Comparison of ENCODE assay signal across 15 cellular contexts in the genomic region with DNA sequence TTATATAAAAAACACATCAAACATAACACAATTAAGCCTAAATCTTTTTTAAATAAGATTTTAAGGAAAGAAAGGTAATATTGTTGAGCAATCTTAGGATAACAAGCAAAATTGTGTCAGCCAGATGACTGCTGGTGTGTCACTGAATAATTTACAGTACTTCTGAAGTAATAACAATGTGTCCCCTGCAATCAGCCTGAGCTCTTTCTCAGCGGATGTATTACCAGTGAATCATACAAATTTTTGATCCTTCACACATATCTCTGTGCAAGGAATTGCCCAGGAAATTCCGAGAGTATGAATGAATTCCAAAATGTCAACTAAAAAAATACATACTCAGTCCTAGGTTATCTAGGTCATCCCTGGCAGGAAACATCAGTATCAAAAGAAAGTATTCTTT.
A peak's percentile ranks its signal among the peaks of the same experiment; 100 is the strongest.
DNase-seq lines count a peak whose midpoint lies in the region; ATAC-seq, FAIRE-seq and TF ChIP-seq lines count a peak whose summit lies in the region.
"Had no signal": no experiment of that assay in that cellular context is flagged by ENCODE, and none has a peak within 500 bp of the region (broad histone marks: within the 10 kb centered on the region; RNA-seq: fewer than 3 reads in every experiment).

No MANE protein-coding gene starts in this region.

- no peak for ATAC-seq in naive thymus-derived CD4-positive, alpha-beta T cell
- ATAC-seq in GM18861 (IDR thresholded peaks at IDR 0.05; ENCODE audit: unreplicated experiment), result no peak
- ATAC-seq in GM21447 (IDR thresholded peaks at IDR 0.05; ENCODE audit: unreplicated experiment), result no peak
- ATAC-seq: stimulated activated naive CD8-positive, alpha-beta T cell treated with anti-CD3 and anti-CD28 coated beads, Interleukin-15, amount 100 ng/mL, for 72 hours had no signal

- H3K9me3 ChIP-seq in mammary epithelial cell (replicated peaks; ENCODE audit: insufficient read depth, low read length), result no peaks in the 10 kb centered on the region
- H3K9me3 ChIP-seq in naive thymus-derived CD4-positive, alpha-beta T cell (ENCODE audit: control insufficient read depth in 2 of 3, low read length in 3 of 3), result no peaks in the 10 kb centered on the region

- H3K27ac ChIP-seq in mammary epithelial cell (ENCODE audit: insufficient read depth, low read depth, low read length), result no peak overlapping the region
- H3K27ac ChIP-seq in naive thymus-derived CD4-positive, alpha-beta T cell (ENCODE audit: low read depth, low read length), result no peak overlapping the region
- H3K27ac ChIP-seq: neural progenitor cell had no signal

- no peaks in the 10 kb centered on the region for H3K79me2 ChIP-seq in mammary epithelial cell (ENCODE audit: insufficient read depth, low read length)

- H3K27me3 Mint-ChIP-seq in naive thymus-derived CD4-positive, alpha-beta T cell, result peaks cover 0 to 5% (median 3%) of the 10 kb centered on the region in 5 donors
- H3K27me3 Mint-ChIP-seq: CD4-positive, CD25-positive, alpha-beta regulatory T cell; stimulated activated naive CD8-positive, alpha-beta T cell treated with anti-CD3 and anti-CD28 coated beads, Interleukin-15, amount 100 ng/mL, for 72 hours had no signal

- no peaks in the 10 kb centered on the region for H3K36me3 Mint-ChIP-seq in naive thymus-derived CD4-positive, alpha-beta T cell
- H3K36me3 Mint-ChIP-seq: activated naive CD8-positive, alpha-beta T cell; CD4-positive, CD25-positive, alpha-beta regulatory T cell had no signal

- H3K27me3 ChIP-seq in mammary epithelial cell (ENCODE audit: insufficient read depth, low read length), result no peaks in the 10 kb centered on the region
- no peaks in the 10 kb centered on the region for H3K27me3 ChIP-seq in naive thymus-derived CD4-positive, alpha-beta T cell (ENCODE audit: control insufficient read depth in 2 of 2, insufficient read depth in 2 of 2, low read length in 2 of 2)
- H3K27me3 ChIP-seq: neural progenitor cell had no signal

- no peak overlapping the region for H2AFZ ChIP-seq in mammary epithelial cell (ENCODE audit: low read depth, low read length)
- H2AFZ ChIP-seq: neural progenitor cell had no signal

- no peak overlapping the region for H3K9ac ChIP-seq in mammary epithelial cell (ENCODE audit: insufficient read depth, low read length)
- H3K9ac ChIP-seq: neural progenitor cell had no signal

- H3K4me1 ChIP-seq in mammary epithelial cell (ENCODE audit: insufficient read depth, low read length), result no peaks in the 10 kb centered on the region
- no peaks in the 10 kb centered on the region for H3K4me1 ChIP-seq in naive thymus-derived CD4-positive, alpha-beta T cell (ENCODE audit: control insufficient read depth in 2 of 2, insufficient read depth in 2 of 2, low read length in 2 of 2)
- H3K4me1 ChIP-seq: neural progenitor cell had no signal

- in situ Hi-C loops in mammary epithelial cell (cut with MboI; ENCODE audit: low sequenced_read_pairs in 2 of 2), result no loop called here

- H3K9me3 Mint-ChIP-seq in naive thymus-derived CD4-positive, alpha-beta T cell, result no peaks in the 10 kb centered on the region
- H3K9me3 Mint-ChIP-seq: CD4-positive, CD25-positive, alpha-beta regulatory T cell; endodermal cell; stimulated activated naive CD8-positive, alpha-beta T cell treated with anti-CD3 and anti-CD28 coated beads, Interleukin-15, amount 100 ng/mL, for 72 hours had no signal

- DNase-seq in AG08395 (ENCODE audit: low spot score) (peak; percentile 80), HTR-8/SVneo (ENCODE audit: insufficient read length, low spot score) (peak; percentile 83), mammary epithelial cell (peak; percentile 75), kidney tubule cell (ENCODE audit: low spot score) (peak; percentile 94), cerebellum (ENCODE audit: low spot score) (no peak)
- DNase-seq in naive thymus-derived CD4-positive, alpha-beta T cell, result no peak
- DNase-seq: CD4-positive, CD25-positive, alpha-beta regulatory T cell; endodermal cell; H7; NCI-H69; stimulated activated naive CD8-positive, alpha-beta T cell treated with anti-CD3 and anti-CD28 coated beads, Interleukin-15, amount 100 ng/mL, for 72 hours had no signal

- POLR2A ChIA-PET in naive thymus-derived CD4-positive, alpha-beta T cell (lab: Charles Lee), result no interaction called here

- H3K4me2 ChIP-seq in mammary epithelial cell (ENCODE audit: insufficient read depth, low read depth, low read length), result no peak overlapping the region
- H3K4me2 ChIP-seq: neural progenitor cell had no signal

- H3K4me3 ChIP-seq in mammary epithelial cell (replicated peaks in 1 of 3; ENCODE audit: insufficient read depth in 1 of 3, low read depth in 2 of 3, low read length in 3 of 3), result no peak overlapping the region
- H3K4me3 ChIP-seq in naive thymus-derived CD4-positive, alpha-beta T cell (ENCODE audit: low read length), result no peak overlapping the region
- H3K4me3 ChIP-seq: neural progenitor cell had no signal

- H4K20me1 ChIP-seq in mammary epithelial cell (ENCODE audit: insufficient read depth, low read length), result no peaks in the 10 kb centered on the region

- 44% methylated on average over 2 of the region's 2 CpGs for WGBS in mammary epithelial cell (ENCODE audit: low coverage, missing lambda C conversion rate)

- BruUV-seq in mammary epithelial cell (replicated peaks; lab: Mats Ljungman, UMichigan), result no TSS peak

- H3K4me3 Mint-ChIP-seq in naive thymus-derived CD4-positive, alpha-beta T cell, result no peak overlapping the region
- H3K4me3 Mint-ChIP-seq: activated naive CD8-positive, alpha-beta T cell; CD4-positive, CD25-positive, alpha-beta regulatory T cell; endodermal cell; neural progenitor cell; stimulated activated naive CD8-positive, alpha-beta T cell treated with anti-CD3 and anti-CD28 coated beads, Interleukin-15, amount 100 ng/mL, for 72 hours had no signal

- CTCF ChIA-PET in mammary epithelial cell (lab: Charles Lee; ENCODE audit: low non-redundant PET), result no interaction called here
- CTCF ChIA-PET in naive thymus-derived CD4-positive, alpha-beta T cell (lab: Charles Lee), result no interaction called here

- no peak overlapping the region for H3K27ac Mint-ChIP-seq in naive thymus-derived CD4-positive, alpha-beta T cell
- H3K27ac Mint-ChIP-seq: activated naive CD8-positive, alpha-beta T cell; CD4-positive, CD25-positive, alpha-beta regulatory T cell; endodermal cell; neural progenitor cell; stimulated activated naive CD8-positive, alpha-beta T cell treated with anti-CD3 and anti-CD28 coated beads, Interleukin-15, amount 100 ng/mL, for 72 hours had no signal

- no peaks in the 10 kb centered on the region for H3K36me3 ChIP-seq in mammary epithelial cell (ENCODE audit: insufficient read depth, low read length)
- no peaks in the 10 kb centered on the region for H3K36me3 ChIP-seq in naive thymus-derived CD4-positive, alpha-beta T cell (ENCODE audit: control insufficient read depth in 2 of 3, insufficient read depth in 3 of 3, low read length in 3 of 3)
- H3K36me3 ChIP-seq: neural progenitor cell had no signal

- no peaks in the 10 kb centered on the region for H3K4me1 Mint-ChIP-seq in naive thymus-derived CD4-positive, alpha-beta T cell
- H3K4me1 Mint-ChIP-seq: CD4-positive, CD25-positive, alpha-beta regulatory T cell; stimulated activated naive CD8-positive, alpha-beta T cell treated with anti-CD3 and anti-CD28 coated beads, Interleukin-15, amount 100 ng/mL, for 72 hours had no signal

- peak; percentile 9 for FAIRE-seq in HTR-8/SVneo (lab: Jason Lieb, UNC)

- dilution Hi-C loops in mammary epithelial cell (cut with HindIII; ENCODE audit: low sequenced_read_pairs), result no loop called here

- TF ChIP-seq CTCF in mammary epithelial cell (conservative IDR thresholded peaks at IDR 0.05 in 1 of 2, IDR thresholded peaks at IDR 0.05 in 1 of 2; ENCODE audit: extremely low read depth in 1 of 2, insufficient read depth in 1 of 2, low read depth in 1 of 2, low read length in 2 of 2), result no peak

- intact Hi-C loops in mammary epithelial cell (cut with micrococcal nuclease), result no loop called here
- intact Hi-C loops in naive thymus-derived CD4-positive, alpha-beta T cell (cut with micrococcal nuclease), result no loop called here

Comparison
In these comparisons a context has a peak if more than half of its experiments do, and no peak if none do; other contexts are left out.
1. DNase-seq: peak in AG08395 (single experiment), HTR-8/SVneo (single experiment), mammary epithelial cell (single experiment) and kidney tubule cell (single experiment); none in naive thymus-derived CD4-positive, alpha-beta T cell (0 of 9) and cerebellum (single experiment).